8 cellular contexts compared by ENCODE assay signal in genomic region chr6:53794720-53795253, GRCh38. TPM values are rescaled to one million over a fixed set of nuclear protein-coding genes. Genes with fewer than 3 reads are reported as not detected.
DNase-seq lines count a peak whose midpoint lies in the region; ATAC-seq and TF ChIP-seq lines count a peak whose summit lies in the region.

Gene LRRC1 (plus strand): TSS chr6:53795005. CDS start chr6:53795257, 252 bp downstream.

- peak within 1 kb of the TSS; percentile 88 for H3K27ac Mint-ChIP-seq in T-helper 17 cell

- in situ Hi-C loops in GM13977 (cut with MboI; ENCODE audit: low pct_unique_long_range_greater_than_20kb, low sequenced_read_pairs, unreplicated experiment) (no loop called here), astrocyte of the cerebellum (cut with HindIII; ENCODE audit: low sequenced_read_pairs) (no loop called here)

- peaks cover 40% of the 10 kb centered on the region for H3K4me1 Mint-ChIP-seq in T-helper 17 cell

- TF ChIP-seq CTCF in GM13977 (IDR thresholded peaks at IDR 0.05; ENCODE audit: extremely low read depth, insufficient read depth, missing control alignments) = no peak
- TF ChIP-seq CTCF in astrocyte of the cerebellum (IDR thresholded peaks at IDR 0.05; ENCODE audit: low read depth, low read length, missing control alignments) = no peak
- no peak for TF ChIP-seq CTCF in hepatocyte (IDR thresholded peaks at IDR 0.05; ENCODE audit: poor library complexity)
- TF ChIP-seq CTCF in retinal pigment epithelial cell (conservative IDR thresholded peaks at IDR 0.05; ENCODE audit: low read depth, low read length) = no peak

- H3K9me3 ChIP-seq in T-helper 17 cell (ENCODE audit: control insufficient read depth, low read length, poor library complexity, severe bottlenecking) (no peaks in the 10 kb centered on the region), hepatocyte (ENCODE audit: low read depth) (no peaks in the 10 kb centered on the region)

- H2AFZ ChIP-seq in hepatocyte = peak within 1 kb of the TSS; percentile 82

- H3K79me2 ChIP-seq in hepatocyte = peaks cover 66% of the 10 kb centered on the region

- H3K27me3 ChIP-seq in hepatocyte = no peaks in the 10 kb centered on the region

- H3K27ac ChIP-seq in hepatocyte = peak within 1 kb of the TSS; percentile 95

- DNase-seq in GM13977 (ENCODE audit: low spot score) (peak; percentile 88), NCI-H1105 treated with DMSO at 0.1 percent for 48 hours (lab: John Stamatoyannopoulos, UW) (peak; percentile 90), T-helper 17 cell (peak; percentile 79 to 80 (median 79)), astrocyte of the cerebellum (ENCODE audit: low read depth) (peak; percentile 82), hepatocyte (ENCODE audit: low spot score) (peak; percentile 97), retinal pigment epithelial cell (ENCODE audit: low read depth) (peak; percentile 68), GF-D8 (lab: John Stamatoyannopoulos, UW) (no peak)

- peaks cover 8% of the 10 kb centered on the region for H3K27me3 Mint-ChIP-seq in T-helper 17 cell

- H3K4me2 ChIP-seq in hepatocyte = peak within 1 kb of the TSS; percentile 90

- peaks cover 2% of the 10 kb centered on the region for H3K36me3 Mint-ChIP-seq in T-helper 17 cell (ENCODE audit: low read depth)

- H4K20me1 ChIP-seq in hepatocyte (ENCODE audit: insufficient read depth, poor library complexity, severe bottlenecking) = peaks cover 25% of the 10 kb centered on the region

- peak within 1 kb of the TSS; percentile 98 for H3K4me3 Mint-ChIP-seq in T-helper 17 cell

- ATAC-seq in HG02642 (IDR thresholded peaks at IDR 0.05; ENCODE audit: poor library complexity, unreplicated experiment) = peak; percentile 77
- ATAC-seq in T-helper 17 cell = peak; percentile 73

- peaks cover 15% of the 10 kb centered on the region for H3K4me1 ChIP-seq in hepatocyte (ENCODE audit: insufficient read depth)

- H3K4me3 ChIP-seq in astrocyte of the cerebellum (ENCODE audit: low read depth, low read length) (peak within 1 kb of the TSS; percentile 78), hepatocyte (peak within 1 kb of the TSS; percentile 84), retinal pigment epithelial cell (ENCODE audit: low read length) (peak within 1 kb of the TSS; percentile 84)

- WGBS in hepatocyte (ENCODE audit: low lambda C conversion rate, missing lambda C conversion rate) = under 1% methylated on average over 64 of the region's 68 CpGs

- no peaks in the 10 kb centered on the region for H3K9me2 ChIP-seq in hepatocyte (replicated peaks; ENCODE audit: insufficient read depth)

- no peaks in the 10 kb centered on the region for H3K36me3 ChIP-seq in hepatocyte (replicated peaks; ENCODE audit: insufficient read depth, low read depth)

RNA-seq across cellular contexts. Expression of gene LRRC1, which starts in this region (rescaled TPM):
- 1 to 10 TPM; 2.5 to 4.0 TPM for total RNA-seq in T-helper 17 cell
- total RNA-seq in hepatocyte = 45.7 and 54.3 TPM in 2 replicates
- 61.4 and 70.6 TPM in 2 replicates for polyA plus RNA-seq in hepatocyte
